8 cellular contexts compared by ENCODE assay signal in genomic region chr1:117605811-117606607, GRCh38. TPM values are rescaled to one million over a fixed set of nuclear protein-coding genes. Genes with fewer than 3 reads are reported as not detected.
DNase-seq lines count a peak whose midpoint lies in the region; ATAC-seq, FAIRE-seq and TF ChIP-seq lines count a peak whose summit lies in the region.

TSS of gene TENT5C (plus strand) at chr1:117606048. CDS start at chr1:117622869, 16,821 bp downstream.

- H3K4me3 Mint-ChIP-seq in activated naive CD8-positive, alpha-beta T cell treated with anti-CD3 and anti-CD28 coated beads, Interleukin-2, amount 50 U/mL, for 24 hours = peak within 1 kb of the TSS; percentile 91

- H3K27ac ChIP-seq in heart left ventricle (peak within 1 kb of the TSS in 11 of 12 donors; percentile 75 to 86 (median 79)), trophoblast cell (ENCODE audit: low read depth, low read length) (no peak within 1 kb of the TSS), transverse colon (peak within 1 kb of the TSS; percentile 91 to 97 (median 93))

- no peak within 1 kb of the TSS for H3K14ac ChIP-seq in trophoblast cell (ENCODE audit: low read length)

- DNase-seq in GM12892 (ENCODE audit: insufficient read length) (peak; percentile 88), NCI-H1417 treated with DMSO at 0.1 percent for 48 hours (lab: John Stamatoyannopoulos, UW) (peak; percentile 83), SW 1271 (lab: John Stamatoyannopoulos, UW) (peak; percentile 82 to 91), heart left ventricle (peak; percentile 97 to 99 (median 98)), trophoblast cell (peak; percentile 97 to 99), transverse colon (peak; percentile 99)
- peak; percentile 97 for DNase-seq in activated naive CD8-positive, alpha-beta T cell treated with anti-CD3 and anti-CD28 coated beads, Interleukin-2, amount 50 U/mL, for 24 hours

- no peak within 1 kb of the TSS for H4K12ac ChIP-seq in trophoblast cell (ENCODE audit: low read depth, low read length)

- H3K4me2 ChIP-seq in trophoblast cell (ENCODE audit: low read length) = peak within 1 kb of the TSS; percentile 98

- no peaks in the 10 kb centered on the region for H3K36me3 ChIP-seq in heart left ventricle
- no peaks in the 10 kb centered on the region for H3K36me3 ChIP-seq in trophoblast cell (ENCODE audit: control insufficient read depth in 1 of 2, insufficient read depth in 2 of 2, low read length in 2 of 2)
- no peaks in the 10 kb centered on the region for H3K36me3 ChIP-seq in transverse colon

- H3K4me1 ChIP-seq in heart left ventricle (peaks cover 0 to 47% (median 28%) of the 10 kb centered on the region in 12 donors), trophoblast cell (ENCODE audit: control insufficient read depth in 1 of 2, insufficient read depth in 2 of 2, low read length in 2 of 2) (peaks cover 7 to 11% of the 10 kb centered on the region in 2 experiments), transverse colon (peaks cover 2 to 42% (median 23%) of the 10 kb centered on the region in 4 donors)

- no peak within 1 kb of the TSS for H3K4ac ChIP-seq in trophoblast cell (ENCODE audit: low read depth, low read length)

- intact Hi-C loops in heart left ventricle (cut with DNase I) (loop anchor here (2.0 to 10.0 kb wide), 13 partner anchors 61 to 541 kb away; partner anchors contain the start of genes MAN1A2 (in 2 of the 10) and TTF2 (in 1 of the 10)), transverse colon (cut with DNase I; ENCODE audit: low total_unique reads) (loop anchor here (10.0 kb wide), 1 partner anchor 149 kb away; no protein-coding TSS in a partner anchor)

- peak within 1 kb of the TSS; percentile 5 for H2BK120ac ChIP-seq in trophoblast cell (ENCODE audit: insufficient read depth, low read length, poor library complexity)

- no peaks in the 10 kb centered on the region for H3K36me3 Mint-ChIP-seq in activated naive CD8-positive, alpha-beta T cell treated with anti-CD3 and anti-CD28 coated beads, Interleukin-2, amount 50 U/mL, for 24 hours (ENCODE audit: low read depth)

- H3K79me2 ChIP-seq in trophoblast cell (ENCODE audit: control insufficient read depth, insufficient read depth, low read length, poor library complexity) = no peaks in the 10 kb centered on the region

- peak within 1 kb of the TSS; percentile 89 for H3K27ac Mint-ChIP-seq in activated naive CD8-positive, alpha-beta T cell treated with anti-CD3 and anti-CD28 coated beads, Interleukin-2, amount 50 U/mL, for 24 hours

- in situ Hi-C loops in transverse colon (cut with MboI; ENCODE audit: low pct_ligation_motif_present in 1 of 4, low pct_unique_long_range_greater_than_20kb in 1 of 4, low sequenced_read_pairs in 3 of 4) = no loop called here

- H3K79me1 ChIP-seq in trophoblast cell (ENCODE audit: low read length) = no peaks in the 10 kb centered on the region

- 0 to 1% (median 0%) methylated on average over 18 to 68 of the region's 68 CpGs for WGBS in heart left ventricle, 4 donors
- no CpG with 5 or more reads among the region's 68 CpGs for WGBS in trophoblast cell (ENCODE audit: extremely low coverage, insufficient coverage, insufficient read length)
- WGBS in transverse colon (ENCODE audit: low coverage in 1 of 2), 2 donors = 1% methylated on average over 38 of the region's 68 CpGs; no CpG with 5 or more reads in 1 of the 2 donors

- ATAC-seq in HG02798 (IDR thresholded peaks at IDR 0.05; ENCODE audit: poor library complexity, unreplicated experiment) (peak; percentile 93), heart left ventricle (peak; percentile 97 to 98 (median 98))
- ATAC-seq in activated naive CD8-positive, alpha-beta T cell treated with anti-CD3 and anti-CD28 coated beads, Interleukin-2, amount 50 U/mL, for 24 hours = peak; percentile 94

- no peak within 1 kb of the TSS for H2BK5ac ChIP-seq in trophoblast cell (ENCODE audit: low read depth, low read length, poor library complexity)

- H3K9ac ChIP-seq in trophoblast cell (ENCODE audit: low read length) = peak within 1 kb of the TSS; percentile 67

- peak within 1 kb of the TSS; percentile 60 to 90 (median 78) for H3K4me3 ChIP-seq in heart left ventricle
- peak within 1 kb of the TSS; percentile 77 for H3K4me3 ChIP-seq in trophoblast cell (ENCODE audit: low read depth, low read length)
- peak within 1 kb of the TSS; percentile 59 to 92 (median 76) for H3K4me3 ChIP-seq in transverse colon

- H3K27me3 Mint-ChIP-seq in activated naive CD8-positive, alpha-beta T cell treated with anti-CD3 and anti-CD28 coated beads, Interleukin-2, amount 50 U/mL, for 24 hours = peaks cover 7% of the 10 kb centered on the region

- peak within 1 kb of the TSS; percentile 69 for H2AFZ ChIP-seq in trophoblast cell (ENCODE audit: insufficient read depth, low read length, poor library complexity)

- peak within 1 kb of the TSS; percentile 65 for H4K8ac ChIP-seq in trophoblast cell (ENCODE audit: low read depth, low read length)

- peaks cover 42% of the 10 kb centered on the region for H3K4me1 Mint-ChIP-seq in activated naive CD8-positive, alpha-beta T cell treated with anti-CD3 and anti-CD28 coated beads, Interleukin-2, amount 50 U/mL, for 24 hours

- no peak within 1 kb of the TSS for H4K91ac ChIP-seq in trophoblast cell (ENCODE audit: low read depth, low read length)

- no peak within 1 kb of the TSS for H3K23ac ChIP-seq in trophoblast cell (ENCODE audit: low read length)

- TF ChIP-seq CTCF in heart left ventricle (IDR thresholded peaks at IDR 0.05) = peak in 3 of 12 donors; percentile 4 to 15 (median 9)
- TF ChIP-seq CTCF in transverse colon (IDR thresholded peaks at IDR 0.05) = no peak

- peak; percentile 10 for TF ChIP-seq EP300 in transverse colon (IDR thresholded peaks at IDR 0.05; ENCODE audit: low read depth)

- no peaks in the 10 kb centered on the region for H3K9me3 Mint-ChIP-seq in activated naive CD8-positive, alpha-beta T cell treated with anti-CD3 and anti-CD28 coated beads, Interleukin-2, amount 50 U/mL, for 24 hours

- H3K27me3 ChIP-seq in heart left ventricle = no peaks in the 10 kb centered on the region
- peaks cover 4% of the 10 kb centered on the region for H3K27me3 ChIP-seq in trophoblast cell (ENCODE audit: insufficient read depth, low read length)
- H3K27me3 ChIP-seq in transverse colon = no peaks in the 10 kb centered on the region

- H2BK12ac ChIP-seq in trophoblast cell (ENCODE audit: low read length) = no peak within 1 kb of the TSS

- H2AK5ac ChIP-seq in trophoblast cell (ENCODE audit: low read length) = no peak within 1 kb of the TSS

- FAIRE-seq in GM12892 (lab: Jason Lieb, UNC) = peak; percentile 93

- TF ChIP-seq POLR2A in GM12892 (IDR thresholded peaks at IDR 0.05; ENCODE audit: low read depth, low read length) (peak; percentile 51; the same call in 1 of the 2 replicates), heart left ventricle (IDR thresholded peaks at IDR 0.05) (peak; percentile 51 to 97), transverse colon (IDR thresholded peaks at IDR 0.05) (peak; percentile 97)

- H3K9me3 ChIP-seq in heart left ventricle (no peaks in the 10 kb centered on the region), trophoblast cell (ENCODE audit: insufficient read depth, low read depth, low read length) (no peaks in the 10 kb centered on the region), transverse colon (no peaks in the 10 kb centered on the region)

- H3K18ac ChIP-seq in trophoblast cell (ENCODE audit: low read length) = no peak within 1 kb of the TSS

RNA-seq across cellular contexts. Expression of gene TENT5C, which starts in this region (rescaled TPM):
- 1.3 TPM for polyA plus RNA-seq in GM12892 (2012; ENCODE audit: missing spikeins)
- total RNA-seq in heart left ventricle (10 to 100 TPM in 8 of 9 donors, 1 to 10 TPM in 1; 7.9 to 21.6 (median 15.1) TPM), transverse colon (10 to 100 TPM in 3 of 4 donors, 1 to 10 TPM in 1; 3.4 to 30.8 (median 18.1) TPM)
- polyA plus RNA-seq in heart left ventricle = 1 to 10 TPM; 3.7 to 9.6 TPM
- 1.1 and 1.2 TPM in 2 replicates for polyA plus RNA-seq in trophoblast cell (2013)
